4 cellular contexts compared by ENCODE assay signal in genomic region chr2:174390303-174390702, GRCh38. TPM values are rescaled to one million over a fixed set of nuclear protein-coding genes. Genes with fewer than 3 reads are reported as not detected.
"Had no signal": no experiment of that assay in that cellular context is flagged by ENCODE, and none has a peak within 500 bp of the region (broad histone marks: within the 10 kb centered on the region; RNA-seq: fewer than 3 reads in every experiment).

No MANE protein-coding gene starts in this region.

RNA-seq across cellular contexts. Expression of gene SP9, which starts 55.5 kb away (rescaled TPM):
- total RNA-seq: PC-3, Peyer's patch, Right ventricle myocardium superior had no signal
- polyA plus RNA-seq: SK-N-SH had no signal
